ENCODE assay signal across 28 cellular contexts in genomic region chr6:9878535-9878934, GRCh38.
"Had no signal": no experiment of that assay in that cellular context is flagged by ENCODE, and none has a peak within 500 bp of the region (broad histone marks: within the 10 kb centered on the region; RNA-seq: fewer than 3 reads in every experiment).

No MANE protein-coding gene starts in this region.

- ATAC-seq: effector memory CD8-positive, alpha-beta T cell; esophagus mucosa; foreskin keratinocyte; gastrocnemius medialis; gastroesophageal sphincter; heart left ventricle; heart right ventricle had no signal

- DNase-seq: colonic mucosa; cortex of kidney; dermis blood vessel endothelial cell; dorsolateral prefrontal cortex; effector CD4-positive, alpha-beta T cell; effector CD8-positive, alpha-beta T cell; effector memory CD4-positive, alpha-beta T cell; effector memory CD8-positive, alpha-beta T cell; endodermal cell; erythroblast; esophagus squamous epithelium; foreskin fibroblast; foreskin keratinocyte; foreskin melanocyte; gastrocnemius medialis; glutamatergic neuron; head of caudate nucleus; heart left ventricle; heart right ventricle had no signal

- H3K4me1 ChIP-seq: colonic mucosa, esophagus muscularis mucosa, esophagus squamous epithelium, foreskin keratinocyte, gastrocnemius medialis, gastroesophageal sphincter, heart left ventricle, heart right ventricle had no signal

- H3K36me3 ChIP-seq: colonic mucosa, esophagus muscularis mucosa, esophagus squamous epithelium, gastrocnemius medialis, gastroesophageal sphincter, heart left ventricle, heart right ventricle had no signal

- H3K4me3 ChIP-seq: colonic mucosa, coronary artery, dorsolateral prefrontal cortex, esophagus muscularis mucosa, esophagus squamous epithelium, gastrocnemius medialis, gastroesophageal sphincter, heart left ventricle, heart right ventricle had no signal

- H3K27me3 ChIP-seq: colonic mucosa, dorsolateral prefrontal cortex, esophagus muscularis mucosa, esophagus squamous epithelium, foreskin keratinocyte, gastrocnemius medialis, gastroesophageal sphincter, heart left ventricle, heart right ventricle had no signal

- H3K27ac ChIP-seq: colonic mucosa, coronary artery, dorsolateral prefrontal cortex, epithelial cell of prostate, esophagus muscularis mucosa, esophagus squamous epithelium, foreskin keratinocyte, gastrocnemius medialis, gastroesophageal sphincter, heart left ventricle, heart right ventricle had no signal

- H3K9me3 ChIP-seq: colonic mucosa, gastrocnemius medialis had no signal

- FAIRE-seq: colon, endometrium, endothelial cell of umbilical vein, frontal cortex had no signal
